21 cellular contexts compared by ENCODE assay signal in genomic region chr14:103501041-103501870, GRCh38. TPM values are rescaled to one million over a fixed set of nuclear protein-coding genes. Genes with fewer than 3 reads are reported as not detected.
DNase-seq lines count a peak whose midpoint lies in the region; FAIRE-seq and TF ChIP-seq lines count a peak whose summit lies in the region.
"Had no signal": no experiment of that assay in that cellular context is flagged by ENCODE, and none has a peak within 500 bp of the region (broad histone marks: within the 10 kb centered on the region; RNA-seq: fewer than 3 reads in every experiment).

No MANE protein-coding gene starts in this region.

- H3K9me3 Mint-ChIP-seq in endodermal cell = no peaks in the 10 kb centered on the region
- H3K9me3 Mint-ChIP-seq: activated T-cell treated with anti-CD3 and anti-CD28 coated beads, Interleukin-2, amount 50 U/mL, for 4 hours; dendritic cell treated with granulocyte-macrophage colony-stimulating factor and Interleukin-4, amounts not matched to agents 40 ng/mL and 50 ng/mL, for 4 days; nephron had no signal

- POLR2A ChIA-PET in HEK293 (lab: Yijun Ruan, JAX) = interaction anchor here (0.8 kb wide), 1 partner anchor 117 kb away, joined by 5 read pairs; no protein-coding TSS in a partner anchor
- POLR2A ChIA-PET in HEK293T (lab: Yijun Ruan, JAX) = interaction anchor here (1.4 kb wide), 1 partner anchor 10 kb away, joined by 3 read pairs; no protein-coding TSS in a partner anchor

- no peak overlapping the region for H3K4me3 Mint-ChIP-seq in endodermal cell
- H3K4me3 Mint-ChIP-seq: activated T-cell treated with anti-CD3 and anti-CD28 coated beads, Interleukin-2, amount 50 U/mL, for 4 hours; dendritic cell treated with granulocyte-macrophage colony-stimulating factor and Interleukin-4, amounts not matched to agents 40 ng/mL and 50 ng/mL, for 4 days; nephron had no signal

- intact Hi-C loops in prostate gland (cut with DNase I) = loop anchor here (5.0 kb wide), 1 partner anchor 114 kb away; the partner anchor contains the start of gene MARK3

- no peaks in the 10 kb centered on the region for H3K4me1 ChIP-seq in HEK293 (ENCODE audit: control insufficient read depth, insufficient read depth, low read length)
- no peaks in the 10 kb centered on the region for H3K4me1 ChIP-seq in endodermal cell (ENCODE audit: control insufficient read depth, insufficient read depth, low read length)
- H3K4me1 ChIP-seq in prostate gland (replicated peaks) = no peaks in the 10 kb centered on the region
- no peaks in the 10 kb centered on the region for H3K4me1 ChIP-seq in small intestine (ENCODE audit: control insufficient read depth in 2 of 2, insufficient read depth in 1 of 2, low read depth in 1 of 2, low read length in 1 of 2)

- no peak for TF ChIP-seq CTCF in HEK293 (tag by site-specific recombination; IDR thresholded peaks at IDR 0.05)
- TF ChIP-seq CTCF in endodermal cell (conservative IDR thresholded peaks at IDR 0.05) = no peak
- no peak for TF ChIP-seq CTCF in prostate gland (IDR thresholded peaks at IDR 0.05)

- no peak for FAIRE-seq in small intestine (lab: Jason Lieb, UNC)

- H3K9me3 ChIP-seq in HEK293 (ENCODE audit: control insufficient read depth, insufficient read depth, low read depth, low read length) (no peaks in the 10 kb centered on the region), endodermal cell (ENCODE audit: control insufficient read depth, low read length) (no peaks in the 10 kb centered on the region), prostate gland (no peaks in the 10 kb centered on the region), small intestine (ENCODE audit: control insufficient read depth, low read depth) (no peaks in the 10 kb centered on the region)
- H3K9me3 ChIP-seq: esophagus squamous epithelium, vagina had no signal

- in situ Hi-C loops in G401 (cut with HindIII; ENCODE audit: low sequenced_read_pairs) = no loop called here

- peaks cover 51% of the 10 kb centered on the region for H3K36me3 Mint-ChIP-seq in endodermal cell (ENCODE audit: low read depth)

- peak overlapping the region; percentile 61 for H3K27ac Mint-ChIP-seq in endodermal cell
- H3K27ac Mint-ChIP-seq: dendritic cell treated with granulocyte-macrophage colony-stimulating factor and Interleukin-4, amounts not matched to agents 40 ng/mL and 50 ng/mL, for 4 days had no signal

- no peak overlapping the region for H3K27ac ChIP-seq in HEK293 (ENCODE audit: extremely low read depth, low read depth, low read length)
- H3K27ac ChIP-seq in endodermal cell (ENCODE audit: low read depth, low read length) = no peak overlapping the region
- H3K27ac ChIP-seq in prostate gland = peak overlapping the region; percentile 11 to 61
- H3K27ac ChIP-seq in small intestine (ENCODE audit: low read depth in 1 of 2, low read length in 1 of 2) = no peak overlapping the region

- 94% methylated on average over 9 to 11 of the region's 11 CpGs for WGBS in endodermal cell (ENCODE audit: insufficient coverage in 1 of 2, insufficient read length in 1 of 2), 2 experiments
- 57% methylated on average over 11 of the region's 11 CpGs for WGBS in prostate gland
- 82 to 89% (median 84%) methylated on average over 11 of the region's 11 CpGs for WGBS in small intestine, 3 donors

- no peak for TF ChIP-seq POLR2A in prostate gland (IDR thresholded peaks at IDR 0.05)

- peaks cover 2% of the 10 kb centered on the region for H3K4me1 Mint-ChIP-seq in endodermal cell

- H3K9ac ChIP-seq in endodermal cell (ENCODE audit: extremely low read depth, low read length, poor library complexity, severe bottlenecking) = no peak overlapping the region

- CTCF ChIA-PET in HEK293 (lab: Yijun Ruan, JAX) (interaction anchor here (0.7 to 3.8 kb wide), 8 partner anchors 9 to 1330 kb away, joined by 3 to 19 read pairs (median 10); no protein-coding TSS in a partner anchor), HEK293T (lab: Yijun Ruan, JAX) (no interaction called here)

- H3K27me3 ChIP-seq in endodermal cell (ENCODE audit: control insufficient read depth, insufficient read depth, low read length, poor library complexity, severe bottlenecking) (no peaks in the 10 kb centered on the region), prostate gland (replicated peaks; ENCODE audit: insufficient read depth) (no peaks in the 10 kb centered on the region), small intestine (ENCODE audit: control insufficient read depth in 2 of 2, insufficient read depth in 2 of 2, low read length in 2 of 2) (no peaks in the 10 kb centered on the region)
- H3K27me3 ChIP-seq: esophagus squamous epithelium, vagina had no signal

- H3K27me3 Mint-ChIP-seq in endodermal cell (ENCODE audit: insufficient read depth) = no peaks in the 10 kb centered on the region
- H3K27me3 Mint-ChIP-seq: dendritic cell treated with granulocyte-macrophage colony-stimulating factor and Interleukin-4, amounts not matched to agents 40 ng/mL and 50 ng/mL, for 4 days had no signal

- peaks cover 32 to 67% of the 10 kb centered on the region in 2 experiments for H3K36me3 ChIP-seq in HEK293 (ENCODE audit: control insufficient read depth in 2 of 2, insufficient read depth in 1 of 2, low read length in 2 of 2)
- H3K36me3 ChIP-seq in endodermal cell (ENCODE audit: control insufficient read depth, insufficient read depth, low read length) = peaks cover 69% of the 10 kb centered on the region
- peaks cover 8 to 13% of the 10 kb centered on the region in 2 donors for H3K36me3 ChIP-seq in prostate gland
- H3K36me3 ChIP-seq in small intestine (ENCODE audit: control insufficient read depth in 2 of 2, insufficient read depth in 2 of 2, low read length in 2 of 2) = peaks cover 5 to 20% of the 10 kb centered on the region in 2 donors

- H3K4me3 ChIP-seq in HEK293 (ENCODE audit: low read depth, low read length) (no peak overlapping the region), endodermal cell (ENCODE audit: low read length) (no peak overlapping the region), prostate gland (no peak overlapping the region), small intestine (ENCODE audit: low read depth in 1 of 2, low read length in 2 of 2) (no peak overlapping the region)
- H3K4me3 ChIP-seq: esophagus squamous epithelium, vagina had no signal

- peak; percentile 53 for DNase-seq in G401 (ENCODE audit: low spot score)
- DNase-seq in endodermal cell = peak; percentile 40
- no peak for DNase-seq in prostate gland (ENCODE audit: low spot score)
- no peak for DNase-seq in stimulated activated CD4-positive, alpha-beta T cell treated with anti-CD3 and anti-CD28 coated beads, Interleukin-15, amount 100 ng/mL, for 24 hours
- DNase-seq in small intestine = no peak
- DNase-seq in HEK293T (ENCODE audit: extremely low spot score) = no peak
- DNase-seq: activated CD4-positive, alpha-beta T cell treated with anti-CD3 and anti-CD28 coated beads for 48 hours; activated T-cell treated with anti-CD3 and anti-CD28 coated beads, Interleukin-2, amount 50 U/mL, for 4 hours; aorta; DMS79; esophagus squamous epithelium; GOT3; MM.1S; NK-92 treated with Interleukin-12 subunit alpha and Interleukin-12 subunit beta, amount 100 ng/mL, for 24 hours; right cardiac atrium; stimulated activated CD4-positive, alpha-beta T cell treated with anti-CD3 and anti-CD28 coated beads, Interleukin-4, amount 100 ng/mL, for 1 hour; T-helper 2 cell had no signal

TF ChIP-seq in HEK293, 187 proteins besides CTCF, POLR2A, EP300 and RAD21:
- no peak for TF ChIP-seq ZNF580 (tag by site-specific recombination; IDR thresholded peaks at IDR 0.05)
- no peak for TF ChIP-seq ZNF391 (tag by site-specific recombination; IDR thresholded peaks at IDR 0.05; ENCODE audit: borderline replicate concordance, low read depth)
- peak; percentile 13; the same call in 1 of the 2 replicates for TF ChIP-seq EGR2 (tag by site-specific recombination; IDR thresholded peaks at IDR 0.05; ENCODE audit: low read depth)

TF ChIP-seq in HEK293T, 16 proteins besides CTCF, POLR2A, EP300 and RAD21:
- TF ChIP-seq SUZ12 (IDR thresholded peaks at IDR 0.05) = no peak
- no peak for TF ChIP-seq FOXA1 (IDR thresholded peaks at IDR 0.05)
- no peak for TF ChIP-seq ZNF384 (IDR thresholded peaks at IDR 0.05)
- TF ChIP-seq CTBP1 (IDR thresholded peaks at IDR 0.05; ENCODE audit: borderline replicate concordance) = no peak
- no peak for TF ChIP-seq FOXM1 (IDR thresholded peaks at IDR 0.05; ENCODE audit: borderline replicate concordance)
- no peak for TF ChIP-seq ELF4 (IDR thresholded peaks at IDR 0.05)
- TF ChIP-seq LEF1 (IDR thresholded peaks at IDR 0.05; ENCODE audit: borderline replicate concordance) = no peak

RNA-seq across cellular contexts. Expression of gene CKB, which starts 21.4 kb away (rescaled TPM):
- 672 and 986 TPM in 2 replicates for total RNA-seq in G401 (2014; rRNA removed; shearing (Covaris generic))
- total RNA-seq in endodermal cell (100 to 1,000 TPM; 602 to 920 TPM), prostate gland (1,000 to 10,000 TPM; 1,199 to 1,838 TPM)
- polyA plus RNA-seq in endodermal cell (2013, experiment 1 of 2) = 1,216 TPM
- polyA plus RNA-seq in endodermal cell (2013, experiment 2 of 2) = 1,012 TPM
- 10 to 100 TPM; 36.7 to 84.6 (median 60.8) TPM for polyA plus RNA-seq in small intestine

RNA-seq across cellular contexts. Expression of gene TRMT61A, which starts 27.7 kb away (rescaled TPM):
- total RNA-seq in G401 (2014; rRNA removed; shearing (Covaris generic)) = 17.6 and 29.3 TPM in 2 replicates
- total RNA-seq in endodermal cell (1 to 10 TPM; 7.4 to 7.9 TPM), prostate gland (10 to 100 TPM; 19.6 to 40.4 TPM)
- 4.5 TPM for polyA plus RNA-seq in endodermal cell (2013, experiment 1 of 2)
- polyA plus RNA-seq in endodermal cell (2013, experiment 2 of 2) = 4.1 TPM
- polyA plus RNA-seq in small intestine = 10 to 100 TPM in 1 of 3 donors, 1 to 10 TPM in 2; 4.9 to 16.5 (median 7.3) TPM

Comparison
In these comparisons a context has a peak if more than half of its experiments do, and no peak if none do; other contexts are left out.
1. DNase-seq: peak in G401 (single experiment) and endodermal cell (single experiment); none in prostate gland (single experiment), stimulated activated CD4-positive, alpha-beta T cell treated with anti-CD3 and anti-CD28 coated beads, Interleukin-15, amount 100 ng/mL, for 24 hours (single experiment), small intestine (single experiment) and HEK293T (single experiment).
2. H3K27ac ChIP-seq: peak in prostate gland (2 of 2); none in HEK293 (single experiment), endodermal cell (single experiment) and small intestine (0 of 2).